In the genomic region with DNA sequence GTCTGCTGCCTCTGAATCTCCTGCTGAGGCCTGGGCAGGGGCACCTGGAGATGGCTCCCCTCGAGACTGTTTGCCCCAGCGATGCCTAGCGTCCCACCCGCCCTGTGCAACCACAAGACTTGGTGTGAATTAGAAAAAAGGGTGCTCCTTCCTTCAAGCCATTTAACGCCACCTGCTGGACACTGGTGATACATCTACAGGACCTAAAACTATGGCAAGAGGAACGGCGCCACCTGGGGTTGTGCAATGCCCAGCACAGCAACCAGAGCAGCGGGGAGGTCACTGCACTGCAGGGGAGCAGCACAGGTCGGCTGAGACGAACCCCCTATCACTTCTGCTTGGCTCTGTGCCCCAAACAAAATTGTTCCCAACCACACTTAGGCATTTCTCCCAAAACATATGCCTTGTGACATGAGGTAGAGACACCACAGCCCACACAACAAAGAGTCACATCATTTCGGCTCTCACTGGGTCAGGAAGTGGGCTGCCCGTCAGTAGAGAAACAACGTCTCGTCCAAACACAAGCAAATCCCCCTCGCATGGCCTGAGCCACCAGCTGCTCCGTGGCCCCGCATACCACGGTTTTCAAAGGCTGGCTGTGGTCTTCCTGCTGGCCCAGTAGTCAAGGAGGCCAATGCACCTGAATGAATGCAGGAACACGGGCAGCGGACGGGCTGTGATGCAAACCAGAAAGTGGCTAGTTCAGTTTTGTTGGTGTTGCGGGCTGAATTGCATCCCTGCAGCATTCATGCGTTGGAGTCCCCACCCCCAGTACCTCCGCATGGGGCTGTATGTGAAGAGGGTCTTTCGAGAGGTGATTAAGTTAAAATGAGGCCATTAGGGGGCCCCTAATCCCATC, we compare ENCODE assay signal across 9 cellular contexts.
DNase-seq lines count a peak whose midpoint lies in the region; ATAC-seq and TF ChIP-seq lines count a peak whose summit lies in the region.
"Had no signal": no experiment of that assay in that cellular context is flagged by ENCODE, and none has a peak within 500 bp of the region (broad histone marks: within the 10 kb centered on the region; RNA-seq: fewer than 3 reads in every experiment).

No MANE protein-coding gene starts in this region.

- in situ Hi-C loops in gastrocnemius medialis (cut with MboI; ENCODE audit: low sequenced_read_pairs in 4 of 4): no loop called here

- H3K4me1 ChIP-seq in gastrocnemius medialis: no peaks in the 10 kb centered on the region

- TF ChIP-seq CTCF in HFF-Myc (IDR thresholded peaks at IDR 0.05; ENCODE audit: low read depth, low read length, missing control alignments): peak; percentile 65
- TF ChIP-seq CTCF in progenitor cell of endocrine pancreas (IDR thresholded peaks at IDR 0.05; ENCODE audit: unreplicated experiment): peak; percentile 64
- TF ChIP-seq CTCF in gastrocnemius medialis (IDR thresholded peaks at IDR 0.05 in 4 of 5, conservative IDR thresholded peaks at IDR 0.05 in 1 of 5): peak in 2 of 5 experiments; percentile 12 to 20

- intact Hi-C loops in gastrocnemius medialis (cut with DNase I; ENCODE audit: low total_unique reads): no loop called here

- DNase-seq in COLO668 (lab: John Stamatoyannopoulos, UW; ENCODE audit: unreplicated experiment) (peak; percentile 33), HFF-Myc (ENCODE audit: extremely low read depth, low read depth) (peak; percentile 15), NCI-H460 (ENCODE audit: extremely low read depth, low read depth) (peak; percentile 64), germinal center (ENCODE audit: low spot score) (peak; percentile 55), progenitor cell of endocrine pancreas (ENCODE audit: low spot score, unreplicated experiment) (peak; percentile 17), gastrocnemius medialis (no peak)
- DNase-seq in activated CD8-positive, alpha-beta memory T cell treated with anti-CD3 and anti-CD28 coated beads, Interleukin-2, amount 10 ng/mL, durations not matched to agents 7 days and 5 days: peak; percentile 66

- no peak overlapping the region for H3K27ac Mint-ChIP-seq in activated CD8-positive, alpha-beta memory T cell treated with anti-CD3 and anti-CD28 coated beads, Interleukin-2, amount 10 ng/mL, durations not matched to agents 7 days and 5 days
- no peak overlapping the region for H3K27ac Mint-ChIP-seq in progenitor cell of endocrine pancreas

- ATAC-seq in activated CD8-positive, alpha-beta memory T cell treated with anti-CD3 and anti-CD28 coated beads, Interleukin-2, amount 10 ng/mL, durations not matched to agents 7 days and 5 days: no peak
- ATAC-seq in HG03280 (IDR thresholded peaks at IDR 0.05; ENCODE audit: unreplicated experiment) (no peak), gastrocnemius medialis (no peak)

- H3K4me3 ChIP-seq in HFF-Myc (replicated peaks; ENCODE audit: low read depth, low read length) (no peak overlapping the region), gastrocnemius medialis (no peak overlapping the region)
- H3K4me3 ChIP-seq: skin epidermis had no signal

- H3K4me1 Mint-ChIP-seq in activated CD8-positive, alpha-beta memory T cell treated with anti-CD3 and anti-CD28 coated beads, Interleukin-2, amount 10 ng/mL, durations not matched to agents 7 days and 5 days: no peaks in the 10 kb centered on the region
- H3K4me1 Mint-ChIP-seq in progenitor cell of endocrine pancreas (ENCODE audit: low read depth): no peaks in the 10 kb centered on the region

- H3K27me3 Mint-ChIP-seq in activated CD8-positive, alpha-beta memory T cell treated with anti-CD3 and anti-CD28 coated beads, Interleukin-2, amount 10 ng/mL, durations not matched to agents 7 days and 5 days: no peaks in the 10 kb centered on the region
- no peaks in the 10 kb centered on the region for H3K27me3 Mint-ChIP-seq in progenitor cell of endocrine pancreas

- no peaks in the 10 kb centered on the region for H3K9me3 ChIP-seq in gastrocnemius medialis

- no peaks in the 10 kb centered on the region for H3K36me3 ChIP-seq in gastrocnemius medialis

- no peaks in the 10 kb centered on the region for H3K36me3 Mint-ChIP-seq in activated CD8-positive, alpha-beta memory T cell treated with anti-CD3 and anti-CD28 coated beads, Interleukin-2, amount 10 ng/mL, durations not matched to agents 7 days and 5 days
- peaks cover 27% of the 10 kb centered on the region for H3K36me3 Mint-ChIP-seq in progenitor cell of endocrine pancreas (ENCODE audit: insufficient read depth)

- H3K27me3 ChIP-seq in gastrocnemius medialis: peaks cover 0 to 8% (median 0%) of the 10 kb centered on the region in 3 donors

- CTCF ChIA-PET in activated CD8-positive, alpha-beta memory T cell treated with anti-CD3 and anti-CD28 coated beads, Interleukin-2, amount 10 ng/mL, durations not matched to agents 7 days and 5 days (lab: Charles Lee): no interaction called here

- H3K4me3 Mint-ChIP-seq in activated CD8-positive, alpha-beta memory T cell treated with anti-CD3 and anti-CD28 coated beads, Interleukin-2, amount 10 ng/mL, durations not matched to agents 7 days and 5 days: no peak overlapping the region
- no peak overlapping the region for H3K4me3 Mint-ChIP-seq in progenitor cell of endocrine pancreas (ENCODE audit: low read depth)

- TF ChIP-seq POLR2A in gastrocnemius medialis (IDR thresholded peaks at IDR 0.05): no peak

- H3K9me3 Mint-ChIP-seq in activated CD8-positive, alpha-beta memory T cell treated with anti-CD3 and anti-CD28 coated beads, Interleukin-2, amount 10 ng/mL, durations not matched to agents 7 days and 5 days (ENCODE audit: low read depth): no peaks in the 10 kb centered on the region
- H3K9me3 Mint-ChIP-seq in progenitor cell of endocrine pancreas (ENCODE audit: low read depth): no peaks in the 10 kb centered on the region

- no peak overlapping the region for H3K27ac ChIP-seq in gastrocnemius medialis
- H3K27ac ChIP-seq: skin epidermis had no signal

Comparison
In these comparisons a context has a peak if more than half of its experiments do, and no peak if none do; other contexts are left out.
1. DNase-seq: peak in COLO668 (single experiment), HFF-Myc (single experiment), NCI-H460 (single experiment), activated CD8-positive, alpha-beta memory T cell treated with anti-CD3 and anti-CD28 coated beads, Interleukin-2, amount 10 ng/mL, durations not matched to agents 7 days and 5 days (single experiment), germinal center (single experiment) and progenitor cell of endocrine pancreas (single experiment); none in gastrocnemius medialis (0 of 2).